ENCODE assay signal across 1 cellular context in genomic region chr1:51281807-51282206, GRCh38.
TF ChIP-seq lines count a peak whose summit lies in the region.

No MANE protein-coding gene starts in this region.

TF ChIP-seq in SK-N-SH, 30 proteins besides CTCF, POLR2A, EP300 and RAD21 (continued from another document):
- TF ChIP-seq NRF1 (IDR thresholded peaks at IDR 0.05; ENCODE audit: low read depth, low read length) (no peak), REST (IDR thresholded peaks at IDR 0.05; ENCODE audit: low read depth, low read length) (no peak), FOXJ3 (CRISPR knock-in tag; IDR thresholded peaks at IDR 0.05) (peak; percentile 68), CHD2 (IDR thresholded peaks at IDR 0.05; ENCODE audit: low read length, partially characterized antibody) (peak; percentile 51), POLR2AphosphoS5 (IDR thresholded peaks at IDR 0.05; ENCODE audit: low read depth, low read length) (no peak), TEAD4 (IDR thresholded peaks at IDR 0.05; ENCODE audit: borderline replicate concordance, insufficient read depth) (no peak), MXI1 (IDR thresholded peaks at IDR 0.05; ENCODE audit: low read depth, low read length) (0 out of 2 replicates have a peak, but pooled peaks have one; percentile 20), FOSL2 (IDR thresholded peaks at IDR 0.05; ENCODE audit: borderline replicate concordance, low read depth) (no peak), NFIC (IDR thresholded peaks at IDR 0.05; ENCODE audit: borderline replicate concordance) (no peak), GATA2 (CRISPR knock-in tag; IDR thresholded peaks at IDR 0.05) (peak; percentile 90), JUND (IDR thresholded peaks at IDR 0.05) (no peak), FOXM1 (IDR thresholded peaks at IDR 0.05; ENCODE audit: low read depth) (no peak), TAF1 (IDR thresholded peaks at IDR 0.05; ENCODE audit: borderline replicate concordance, low read depth, low read length) (no peak), SIN3A (IDR thresholded peaks at IDR 0.05; ENCODE audit: borderline replicate concordance, low read depth, low read length) (no peak), EZH2phosphoT487 (IDR thresholded peaks at IDR 0.05; ENCODE audit: borderline replicate concordance, low read depth) (no peak), TCF12 (IDR thresholded peaks at IDR 0.05) (no peak), MEF2A (IDR thresholded peaks at IDR 0.05; ENCODE audit: borderline replicate concordance, low read depth) (no peak), SMC3 (IDR thresholded peaks at IDR 0.05; ENCODE audit: low read depth, low read length) (no peak), MAX (IDR thresholded peaks at IDR 0.05; ENCODE audit: low read depth) (no peak), RCOR1 (IDR thresholded peaks at IDR 0.05; ENCODE audit: low read length) (peak; percentile 91)
- TF ChIP-seq, protein P1, sequence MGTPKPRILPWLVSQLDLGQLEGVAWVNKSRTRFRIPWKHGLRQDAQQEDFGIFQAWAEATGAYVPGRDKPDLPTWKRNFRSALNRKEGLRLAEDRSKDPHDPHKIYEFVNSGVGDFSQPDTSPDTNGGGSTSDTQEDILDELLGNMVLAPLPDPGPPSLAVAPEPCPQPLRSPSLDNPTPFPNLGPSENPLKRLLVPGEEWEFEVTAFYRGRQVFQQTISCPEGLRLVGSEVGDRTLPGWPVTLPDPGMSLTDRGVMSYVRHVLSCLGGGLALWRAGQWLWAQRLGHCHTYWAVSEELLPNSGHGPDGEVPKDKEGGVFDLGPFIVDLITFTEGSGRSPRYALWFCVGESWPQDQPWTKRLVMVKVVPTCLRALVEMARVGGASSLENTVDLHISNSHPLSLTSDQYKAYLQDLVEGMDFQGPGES (IDR thresholded peaks at IDR 0.05; ENCODE audit: low read depth, low read length) = no peak
- TF ChIP-seq, protein P2, sequence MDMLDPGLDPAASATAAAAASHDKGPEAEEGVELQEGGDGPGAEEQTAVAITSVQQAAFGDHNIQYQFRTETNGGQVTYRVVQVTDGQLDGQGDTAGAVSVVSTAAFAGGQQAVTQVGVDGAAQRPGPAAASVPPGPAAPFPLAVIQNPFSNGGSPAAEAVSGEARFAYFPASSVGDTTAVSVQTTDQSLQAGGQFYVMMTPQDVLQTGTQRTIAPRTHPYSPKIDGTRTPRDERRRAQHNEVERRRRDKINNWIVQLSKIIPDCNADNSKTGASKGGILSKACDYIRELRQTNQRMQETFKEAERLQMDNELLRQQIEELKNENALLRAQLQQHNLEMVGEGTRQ (IDR thresholded peaks at IDR 0.05; ENCODE audit: borderline replicate concordance, low read depth, low read length) = no peak
- TF ChIP-seq, protein P3, sequence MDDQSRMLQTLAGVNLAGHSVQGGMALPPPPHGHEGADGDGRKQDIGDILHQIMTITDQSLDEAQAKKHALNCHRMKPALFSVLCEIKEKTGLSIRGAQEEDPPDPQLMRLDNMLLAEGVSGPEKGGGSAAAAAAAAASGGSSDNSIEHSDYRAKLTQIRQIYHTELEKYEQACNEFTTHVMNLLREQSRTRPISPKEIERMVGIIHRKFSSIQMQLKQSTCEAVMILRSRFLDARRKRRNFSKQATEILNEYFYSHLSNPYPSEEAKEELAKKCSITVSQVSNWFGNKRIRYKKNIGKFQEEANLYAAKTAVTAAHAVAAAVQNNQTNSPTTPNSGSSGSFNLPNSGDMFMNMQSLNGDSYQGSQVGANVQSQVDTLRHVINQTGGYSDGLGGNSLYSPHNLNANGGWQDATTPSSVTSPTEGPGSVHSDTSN (IDR thresholded peaks at IDR 0.05) = no peak
